Comparison of ENCODE assay signal across 1 cellular context in the genomic region with DNA sequence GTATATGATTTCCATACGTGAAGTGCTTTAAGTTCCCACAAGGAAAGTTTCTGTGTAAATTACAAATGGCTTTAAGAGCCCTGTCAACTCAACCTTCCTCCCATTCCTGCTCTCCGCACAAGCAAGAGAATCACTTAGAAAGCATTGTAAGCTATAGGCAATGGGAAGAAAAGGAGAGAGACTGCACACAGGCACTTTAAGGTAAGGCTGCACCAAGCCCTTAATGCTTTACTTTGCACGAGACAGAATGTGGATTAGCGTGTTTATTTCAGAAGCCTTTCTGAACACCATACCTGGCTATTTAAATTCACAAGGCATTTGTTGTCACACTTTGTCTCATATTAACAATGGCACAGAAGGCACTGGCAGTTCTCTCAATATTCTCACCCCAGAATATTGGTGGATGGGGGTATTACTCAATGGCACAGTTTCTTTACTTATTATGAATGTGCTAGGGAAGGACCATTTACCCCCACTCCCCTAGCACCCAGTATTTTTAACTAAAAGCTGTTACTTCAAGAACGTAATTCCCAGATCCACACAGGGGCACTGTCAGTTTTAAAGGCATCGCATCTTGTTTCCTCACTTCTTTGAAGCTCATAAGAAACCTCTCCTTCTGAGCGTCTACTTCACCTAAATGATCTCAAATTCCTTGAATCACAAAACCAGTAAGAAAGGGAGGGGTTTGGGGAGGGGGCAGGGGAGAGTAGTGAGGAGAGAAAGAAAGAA.
TF ChIP-seq lines count a peak whose summit lies in the region.

No MANE protein-coding gene starts in this region.

TF ChIP-seq in SK-N-SH, 30 proteins besides CTCF, POLR2A, EP300 and RAD21 (continued from another document):
- TF ChIP-seq, protein P1, sequence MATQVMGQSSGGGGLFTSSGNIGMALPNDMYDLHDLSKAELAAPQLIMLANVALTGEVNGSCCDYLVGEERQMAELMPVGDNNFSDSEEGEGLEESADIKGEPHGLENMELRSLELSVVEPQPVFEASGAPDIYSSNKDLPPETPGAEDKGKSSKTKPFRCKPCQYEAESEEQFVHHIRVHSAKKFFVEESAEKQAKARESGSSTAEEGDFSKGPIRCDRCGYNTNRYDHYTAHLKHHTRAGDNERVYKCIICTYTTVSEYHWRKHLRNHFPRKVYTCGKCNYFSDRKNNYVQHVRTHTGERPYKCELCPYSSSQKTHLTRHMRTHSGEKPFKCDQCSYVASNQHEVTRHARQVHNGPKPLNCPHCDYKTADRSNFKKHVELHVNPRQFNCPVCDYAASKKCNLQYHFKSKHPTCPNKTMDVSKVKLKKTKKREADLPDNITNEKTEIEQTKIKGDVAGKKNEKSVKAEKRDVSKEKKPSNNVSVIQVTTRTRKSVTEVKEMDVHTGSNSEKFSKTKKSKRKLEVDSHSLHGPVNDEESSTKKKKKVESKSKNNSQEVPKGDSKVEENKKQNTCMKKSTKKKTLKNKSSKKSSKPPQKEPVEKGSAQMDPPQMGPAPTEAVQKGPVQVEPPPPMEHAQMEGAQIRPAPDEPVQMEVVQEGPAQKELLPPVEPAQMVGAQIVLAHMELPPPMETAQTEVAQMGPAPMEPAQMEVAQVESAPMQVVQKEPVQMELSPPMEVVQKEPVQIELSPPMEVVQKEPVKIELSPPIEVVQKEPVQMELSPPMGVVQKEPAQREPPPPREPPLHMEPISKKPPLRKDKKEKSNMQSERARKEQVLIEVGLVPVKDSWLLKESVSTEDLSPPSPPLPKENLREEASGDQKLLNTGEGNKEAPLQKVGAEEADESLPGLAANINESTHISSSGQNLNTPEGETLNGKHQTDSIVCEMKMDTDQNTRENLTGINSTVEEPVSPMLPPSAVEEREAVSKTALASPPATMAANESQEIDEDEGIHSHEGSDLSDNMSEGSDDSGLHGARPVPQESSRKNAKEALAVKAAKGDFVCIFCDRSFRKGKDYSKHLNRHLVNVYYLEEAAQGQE (IDR thresholded peaks at IDR 0.05; ENCODE audit: low read depth, low read length) = no peak
- TF ChIP-seq, protein P2, sequence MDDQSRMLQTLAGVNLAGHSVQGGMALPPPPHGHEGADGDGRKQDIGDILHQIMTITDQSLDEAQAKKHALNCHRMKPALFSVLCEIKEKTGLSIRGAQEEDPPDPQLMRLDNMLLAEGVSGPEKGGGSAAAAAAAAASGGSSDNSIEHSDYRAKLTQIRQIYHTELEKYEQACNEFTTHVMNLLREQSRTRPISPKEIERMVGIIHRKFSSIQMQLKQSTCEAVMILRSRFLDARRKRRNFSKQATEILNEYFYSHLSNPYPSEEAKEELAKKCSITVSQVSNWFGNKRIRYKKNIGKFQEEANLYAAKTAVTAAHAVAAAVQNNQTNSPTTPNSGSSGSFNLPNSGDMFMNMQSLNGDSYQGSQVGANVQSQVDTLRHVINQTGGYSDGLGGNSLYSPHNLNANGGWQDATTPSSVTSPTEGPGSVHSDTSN (IDR thresholded peaks at IDR 0.05) = no peak
- TF ChIP-seq ELF1 (IDR thresholded peaks at IDR 0.05) (no peak), YY1 (IDR thresholded peaks at IDR 0.05; ENCODE audit: low read depth) (no peak), NRF1 (IDR thresholded peaks at IDR 0.05; ENCODE audit: low read depth, low read length) (no peak), POLR2AphosphoS5 (IDR thresholded peaks at IDR 0.05; ENCODE audit: low read depth, low read length) (no peak), RXRA (IDR thresholded peaks at IDR 0.05; ENCODE audit: borderline replicate concordance, low read depth) (no peak), JUND (IDR thresholded peaks at IDR 0.05) (no peak)
TF ChIP-seq in SK-N-SH: peak in this region for 0.
